8 cellular contexts compared by ENCODE assay signal in the genomic region with DNA sequence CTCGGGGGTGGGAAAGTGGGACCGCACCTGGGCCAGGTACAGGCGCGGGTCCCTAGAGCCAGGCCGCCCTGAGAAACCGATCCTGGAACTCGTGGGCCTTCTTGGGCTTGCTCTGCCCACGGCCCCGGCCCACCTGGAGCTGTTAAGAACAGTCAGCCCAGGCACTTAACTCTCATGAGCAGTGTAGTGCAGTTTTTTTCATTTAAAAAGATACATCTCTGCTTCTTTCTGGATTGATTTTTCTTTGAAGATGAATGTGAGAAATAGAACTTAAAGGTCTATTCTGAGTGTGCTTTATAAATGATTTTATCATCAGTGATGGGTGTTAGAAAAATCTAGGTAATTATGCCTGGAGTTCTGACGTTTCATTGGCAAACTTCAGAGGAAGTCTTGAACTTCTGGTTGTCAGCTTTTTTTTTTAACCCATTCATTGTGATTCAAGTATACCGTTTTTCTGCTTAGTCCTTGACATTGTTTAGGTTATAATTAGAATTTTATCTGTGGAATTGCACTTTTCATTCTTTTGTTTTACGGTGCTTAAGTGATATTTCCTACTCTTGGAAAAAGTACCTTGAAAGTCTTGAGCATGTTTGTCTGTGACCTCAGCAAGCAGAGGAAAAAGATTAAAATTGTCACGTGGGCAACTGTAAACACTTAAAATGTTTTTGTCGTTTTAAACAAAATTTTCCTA. TPM values are rescaled to one million over a fixed set of nuclear protein-coding genes. Genes with fewer than 3 reads are reported as not detected.
A peak's percentile ranks its signal among the peaks of the same experiment; 100 is the strongest.
DNase-seq lines count a peak whose midpoint lies in the region; ATAC-seq and TF ChIP-seq lines count a peak whose summit lies in the region.

No MANE protein-coding gene starts in this region.

- H3K36me3 ChIP-seq in ES-I3 (ENCODE audit: insufficient read depth, low read length) (peaks cover 3% of the 10 kb centered on the region; the same call in 1 of the 2 replicates), Karpas-422 (ENCODE audit: insufficient read depth, low read length) (peaks cover 42% of the 10 kb centered on the region), colonic mucosa (no peaks in the 10 kb centered on the region)

- H4K20me1 ChIP-seq in Karpas-422 (ENCODE audit: insufficient read depth, low read depth, low read length) = no peaks in the 10 kb centered on the region

- TF ChIP-seq CTCF in colonic mucosa (IDR thresholded peaks at IDR 0.05) (no peak), nephron progenitor cell (IDR thresholded peaks at IDR 0.05) (no peak)

- H3K9me3 ChIP-seq in ES-I3 (ENCODE audit: control insufficient read depth, insufficient read depth, low read length) (no peaks in the 10 kb centered on the region), Karpas-422 (ENCODE audit: low read length) (no peaks in the 10 kb centered on the region), colonic mucosa (no peaks in the 10 kb centered on the region)

- H3K79me2 ChIP-seq in Karpas-422 (ENCODE audit: low read length) = peaks cover 59% of the 10 kb centered on the region

- no peaks in the 10 kb centered on the region for H3K27me3 Mint-ChIP-seq in nephron progenitor cell (ENCODE audit: low read depth, poor library complexity)

- H3K9me3 Mint-ChIP-seq in nephron progenitor cell = no peaks in the 10 kb centered on the region

- peak overlapping the region; percentile 86 for H3K4me3 ChIP-seq in Karpas-422 (ENCODE audit: low read length)
- H3K4me3 ChIP-seq in colonic mucosa = peak overlapping the region; percentile 81

- H3K27me3 ChIP-seq in Karpas-422 (ENCODE audit: low read length) (no peaks in the 10 kb centered on the region), colonic mucosa (no peaks in the 10 kb centered on the region)

- H3K27ac ChIP-seq in Karpas-422 (ENCODE audit: low read length) = peak overlapping the region; percentile 85
- peak overlapping the region; percentile 30 for H3K27ac ChIP-seq in colonic mucosa

- peak overlapping the region; percentile 99 for H3K4me3 Mint-ChIP-seq in nephron progenitor cell

- H3K4me1 ChIP-seq in ES-I3 (ENCODE audit: insufficient read depth, low read length) (no peaks in the 10 kb centered on the region), Karpas-422 (ENCODE audit: low read length) (peaks cover 41% of the 10 kb centered on the region), colonic mucosa (no peaks in the 10 kb centered on the region)

- intact Hi-C loops in colonic mucosa (cut with DNase I) = loop anchor here (10.0 kb wide), 1 partner anchor 124 kb away; no protein-coding TSS in a partner anchor

- H3K9ac ChIP-seq in ES-I3 (ENCODE audit: low read depth, low read length) (peak overlapping the region; percentile 76), Karpas-422 (ENCODE audit: low read length) (peak overlapping the region; percentile 88), colonic mucosa (ENCODE audit: low read depth in 2 of 2, low read length in 2 of 2) (peak overlapping the region; percentile 42 to 59)

- DNase-seq in Karpas-422 = peak; percentile 63
- no peak for DNase-seq in colonic mucosa
- DNase-seq in nephron progenitor cell = no peak
- DNase-seq in UCSD-AML1 (lab: John Stamatoyannopoulos, UW; ENCODE audit: unreplicated experiment) = no peak
- no peak for DNase-seq in effector CD4-positive, alpha-beta T cell
- no peak for DNase-seq in DMS153 treated with DMSO at 0.1 percent for 48 hours (lab: John Stamatoyannopoulos, UW; ENCODE audit: unreplicated experiment)

- ATAC-seq in GM21447 (IDR thresholded peaks at IDR 0.05; ENCODE audit: unreplicated experiment) = peak; percentile 11

- H3K27ac Mint-ChIP-seq in nephron progenitor cell = peak overlapping the region; percentile 48

- no peaks in the 10 kb centered on the region for H3K9me2 ChIP-seq in Karpas-422 (replicated peaks; ENCODE audit: insufficient read depth, low read length)

- H3K36me3 Mint-ChIP-seq in nephron progenitor cell (ENCODE audit: low read depth) = peaks cover 26% of the 10 kb centered on the region

- H3K4me2 ChIP-seq in Karpas-422 (ENCODE audit: low read depth, low read length, poor library complexity, severe bottlenecking) = peak overlapping the region; percentile 73

- peaks cover 37% of the 10 kb centered on the region for H3K4me1 Mint-ChIP-seq in nephron progenitor cell

- peak overlapping the region; percentile 29; the same call in 1 of the 2 replicates for H2AFZ ChIP-seq in Karpas-422 (ENCODE audit: low read length)

RNA-seq across cellular contexts. Expression of gene CDK1, which starts 0.8 kb away (rescaled TPM):
- total RNA-seq in Karpas-422 (2014; rRNA removed; shearing (Covaris generic); ENCODE audit: low replicate concordance) = 54.4 and 129 TPM in 2 replicates
- total RNA-seq in colonic mucosa = 10 to 100 TPM; 16.5 to 53.8 TPM
